In genomic region chr5:180304431-180305375, GRCh38 we compare ENCODE assay signal across 22 cellular contexts. TPM values are rescaled to one million over a fixed set of nuclear protein-coding genes. Genes with fewer than 3 reads are reported as not detected.
A peak's percentile ranks its signal among the peaks of the same experiment; 100 is the strongest.
DNase-seq lines count a peak whose midpoint lies in the region; ATAC-seq and TF ChIP-seq lines count a peak whose summit lies in the region.
"Had no signal": no experiment of that assay in that cellular context is flagged by ENCODE, and none has a peak within 500 bp of the region (broad histone marks: within the 10 kb centered on the region; RNA-seq: fewer than 3 reads in every experiment).

No MANE protein-coding gene starts in this region.

- H3K36me3 ChIP-seq in upper lobe of right lung, result peaks cover 9% of the 10 kb centered on the region
- H3K36me3 ChIP-seq: MG63 had no signal

- H3K4me3 ChIP-seq in upper lobe of right lung, result no peak overlapping the region
- H3K4me3 ChIP-seq: A549, GM12878, GM23248, K562, MG63 had no signal

- H3K4me1 ChIP-seq in upper lobe of right lung, result no peaks in the 10 kb centered on the region
- H3K4me1 ChIP-seq: A549 had no signal

- intact Hi-C loops in left cardiac atrium (cut with DNase I), result no loop called here
- intact Hi-C loops in Right ventricle myocardium superior (cut with DNase I), result no loop called here
- intact Hi-C loops in upper lobe of right lung (cut with DNase I), result no loop called here

- peak in 1 of 2 donors; percentile 10 for ATAC-seq in left cardiac atrium
- no peak for ATAC-seq in Right ventricle myocardium superior (ENCODE audit: poor library complexity)
- peak; percentile 36; the same call in 1 of the 3 replicates for ATAC-seq in SK-N-SH treated with all-trans-retinoic acid at 6 μM for 48 hours
- ATAC-seq in upper lobe of right lung, result peak; percentile 7
- ATAC-seq: A549, GM12878, K562 had no signal

- H3K27ac ChIP-seq in upper lobe of right lung, result no peak overlapping the region
- H3K27ac ChIP-seq: A549, GM23248 had no signal

- in situ Hi-C loops in GM13976 (cut with MboI; ENCODE audit: low sequenced_read_pairs, unreplicated experiment), result no loop called here

- no peaks in the 10 kb centered on the region for H3K9me3 ChIP-seq in upper lobe of right lung
- H3K9me3 ChIP-seq: A549, MG63 had no signal

- DNase-seq in left cardiac atrium (peak; percentile 15), Right ventricle myocardium superior (no peak), myocyte (ENCODE audit: low read depth) (peak; percentile 69), upper lobe of right lung (peak; percentile 46), GM13976 (ENCODE audit: low spot score) (no peak), kidney tubule cell (ENCODE audit: low spot score) (no peak)
- DNase-seq: CD4-positive, CD25-positive, alpha-beta regulatory T cell; DND-41; GM23248; H9; HFFc6; MG63; NCI-H1694 treated with DMSO at 0.1 percent for 48 hours; NCI-H2081 treated with DMSO at 0.1 percent for 48 hours; NCI-H2171 treated with DMSO at 0.1 percent for 48 hours; NCI-H524 treated with DMSO at 0.1 percent for 48 hours; SHP77 treated with DMSO at 0.1 percent for 48 hours had no signal

- H3K27me3 ChIP-seq in upper lobe of right lung, result no peaks in the 10 kb centered on the region
- H3K27me3 ChIP-seq: MG63 had no signal

- no peak for TF ChIP-seq CTCF in upper lobe of right lung (IDR thresholded peaks at IDR 0.05)
- no peak for TF ChIP-seq CTCF in GM13976 (IDR thresholded peaks at IDR 0.05; ENCODE audit: borderline replicate concordance, control extremely low read depth, extremely low read depth, insufficient read depth, missing control alignments)

TF ChIP-seq in SK-N-SH treated with all-trans-retinoic acid at 6 μM for 48 hours, 23 proteins besides CTCF, POLR2A, EP300 and RAD21:
- TF ChIP-seq ZFP3 (CRISPR knock-in tag; IDR thresholded peaks at IDR 0.05) (no peak), ZNF8 (CRISPR knock-in tag; IDR thresholded peaks at IDR 0.05) (no peak), ZFP30 (CRISPR knock-in tag; IDR thresholded peaks at IDR 0.05) (no peak), ZNF565 (CRISPR knock-in tag; conservative IDR thresholded peaks at IDR 0.05; ENCODE audit: low read depth) (no peak), TSHZ2 (CRISPR knock-in tag; IDR thresholded peaks at IDR 0.05) (no peak), PATZ1 (CRISPR knock-in tag; IDR thresholded peaks at IDR 0.05; ENCODE audit: borderline replicate concordance) (no peak), TOX (CRISPR knock-in tag; IDR thresholded peaks at IDR 0.05; ENCODE audit: borderline replicate concordance) (no peak), TCF4 (CRISPR knock-in tag; IDR thresholded peaks at IDR 0.05; ENCODE audit: borderline replicate concordance) (no peak), RARB (CRISPR knock-in tag; IDR thresholded peaks at IDR 0.05) (no peak), CSDC2 (CRISPR knock-in tag; IDR thresholded peaks at IDR 0.05) (no peak), ZC3H10 (CRISPR knock-in tag; IDR thresholded peaks at IDR 0.05) (no peak), OSR1 (CRISPR knock-in tag; IDR thresholded peaks at IDR 0.05) (no peak), SNAI2 (CRISPR knock-in tag; IDR thresholded peaks at IDR 0.05) (no peak), ARNTL (CRISPR knock-in tag; IDR thresholded peaks at IDR 0.05; ENCODE audit: borderline replicate concordance, low read depth) (no peak), CSRNP3 (CRISPR knock-in tag; IDR thresholded peaks at IDR 0.05) (no peak), BACH2 (CRISPR knock-in tag; IDR thresholded peaks at IDR 0.05; ENCODE audit: borderline replicate concordance) (no peak)

RNA-seq across cellular contexts. Expression of gene MAPK9, which starts 12.8 kb away (rescaled TPM):
- total RNA-seq in left cardiac atrium (10 to 100 TPM; 33.8 to 38.8 TPM), Right ventricle myocardium superior (42.4 TPM), myocyte (20.4 and 20.5 TPM in 2 replicates), upper lobe of right lung (39.5 TPM)
- 25.4 TPM for polyA plus RNA-seq in myocyte (2012)

RNA-seq across cellular contexts. Expression of gene GFPT2, which starts 48.4 kb away (rescaled TPM):
- 10 to 100 TPM; 27.3 to 44.5 TPM for total RNA-seq in left cardiac atrium
- total RNA-seq in Right ventricle myocardium superior, result 13.3 TPM
- total RNA-seq in myocyte, result 11.2 and 13.8 TPM in 2 replicates
- 11.6 TPM for polyA plus RNA-seq in myocyte (2012)
- 20.4 TPM for total RNA-seq in upper lobe of right lung
- total RNA-seq: CD4-positive, CD25-positive, alpha-beta regulatory T cell; OCI-LY7 had no signal

Comparison
In these comparisons a context has a peak if more than half of its experiments do, and no peak if none do; other contexts are left out.
1. DNase-seq: peak in left cardiac atrium (single experiment), myocyte (single experiment) and upper lobe of right lung (single experiment); none in Right ventricle myocardium superior (single experiment), GM13976 (single experiment) and kidney tubule cell (single experiment).